ENCODE assay signal across 1 cellular context in genomic region chr4:84994280-84994679, GRCh38.
A peak's percentile ranks its signal among the peaks of the same experiment; 100 is the strongest.
TF ChIP-seq lines count a peak whose summit lies in the region.

No MANE protein-coding gene starts in this region.

TF ChIP-seq in HEK293, 187 proteins besides CTCF, POLR2A, EP300 and RAD21 (continued from another document):
- TF ChIP-seq PATZ1 (tag by site-specific recombination; IDR thresholded peaks at IDR 0.05) = no peak
- TF ChIP-seq ZNF335 (tag by site-specific recombination; conservative IDR thresholded peaks at IDR 0.05) = peak; percentile 82
- TF ChIP-seq ZNF391 (tag by site-specific recombination; IDR thresholded peaks at IDR 0.05; ENCODE audit: borderline replicate concordance, low read depth) = no peak
